32 cellular contexts compared by ENCODE assay signal in the genomic region with DNA sequence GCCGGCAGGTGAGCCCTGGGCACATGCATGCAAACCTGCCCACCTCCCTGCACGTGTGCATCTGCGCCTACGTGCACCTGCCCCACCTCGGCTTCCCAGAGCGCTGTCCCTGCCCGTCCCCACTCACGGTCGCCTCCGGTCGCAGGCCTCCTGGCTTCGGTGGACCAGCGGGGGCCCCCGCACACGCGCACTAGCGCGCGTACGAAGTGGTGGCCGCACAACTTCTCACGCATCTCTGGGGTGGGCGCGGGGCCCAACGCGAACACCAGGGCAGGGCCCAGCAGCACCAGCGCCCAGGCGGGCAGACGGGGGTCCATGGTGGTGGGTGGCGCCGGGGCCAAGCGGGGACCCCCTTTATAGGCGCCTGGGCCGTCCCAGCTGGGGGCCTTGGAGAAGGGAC. TPM values are rescaled to one million over a fixed set of nuclear protein-coding genes. Genes with fewer than 3 reads are reported as not detected.
"Had no signal": no experiment of that assay in that cellular context is flagged by ENCODE, and none has a peak within 500 bp of the region (broad histone marks: within the 10 kb centered on the region; RNA-seq: fewer than 3 reads in every experiment).

A gene with protein sequence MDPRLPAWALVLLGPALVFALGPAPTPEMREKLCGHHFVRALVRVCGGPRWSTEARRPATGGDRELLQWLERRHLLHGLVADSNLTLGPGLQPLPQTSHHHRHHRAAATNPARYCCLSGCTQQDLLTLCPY (minus strand): TSS at position 330 of the 400 bp plus-strand sequence. CDS start 13 bp downstream, at position 317.

- H3K9me3 ChIP-seq: ascending aorta, body of pancreas, SJSA1 had no signal

- H3K27ac ChIP-seq: ascending aorta, body of pancreas, SJSA1 had no signal

- H3K4me1 ChIP-seq: ascending aorta, body of pancreas, SJSA1 had no signal

- FAIRE-seq: bronchial epithelial cell, RCC 7860 had no signal

- DNase-seq: activated CD4-positive, alpha-beta T cell treated with anti-CD3 and anti-CD28 coated beads for 48 hours; activated CD4-positive, alpha-beta T cell treated with anti-CD3 and anti-CD28 coated beads, Interleukin-2, amount 50 U/mL, for 4 hours; activated CD4-positive, CD25-positive, alpha-beta regulatory T cell treated with anti-CD3 and anti-CD28 coated beads, Interleukin-2, amount 50 U/mL, for 72 hours; activated CD8-positive, alpha-beta memory T cell treated with anti-CD3 and anti-CD28 coated beads, Interleukin-2, amount 50 U/mL, for 48 hours; activated CD8-positive, alpha-beta T cell treated with anti-CD3 and anti-CD28 coated beads, Interleukin-2, amount 10 ng/mL, durations not matched to agents 7 days and 5 days; activated effector memory CD4-positive, alpha-beta T cell treated with anti-CD3 and anti-CD28 coated beads, Interleukin-2, amount 50 U/mL, for 16 hours; activated naive CD4-positive, alpha-beta T cell treated with Interleukin-2 at 50 U/mL for 16 hours; activated naive CD8-positive, alpha-beta T cell treated with anti-CD3 and anti-CD28 coated beads, Interleukin-2, amount 50 U/mL, for 24 hours; activated T-cell treated with anti-CD3 and anti-CD28 coated beads, Interleukin-2, amount 50 U/mL, for 24 hours; amniotic stem cell; body of pancreas; central memory CD4-positive, alpha-beta T cell; KG1; NCI-H1092; NCI-H1417 treated with DMSO at 0.1 percent for 48 hours; NCI-H1694; NCI-H2029 treated with DMSO at 0.1 percent for 48 hours; NCI-H446; NCI-H524; PC-3; SHP77; SW 1271; T-helper 17 cell; T-helper 9 cell had no signal

- H3K36me3 ChIP-seq: ascending aorta, SJSA1 had no signal

- ATAC-seq: activated CD8-positive, alpha-beta T cell treated with anti-CD3 and anti-CD28 coated beads, Interleukin-2, amount 10 ng/mL, durations not matched to agents 7 days and 5 days; activated naive CD8-positive, alpha-beta T cell treated with anti-CD3 and anti-CD28 coated beads, Interleukin-2, amount 50 U/mL, for 24 hours; body of pancreas; PC-3; SK-N-SH treated with all-trans-retinoic acid at 6 μM for 48 hours; T-helper 17 cell; WTC11 had no signal

- H3K4me3 ChIP-seq: ascending aorta, body of pancreas, SJSA1 had no signal

- H3K27me3 ChIP-seq: ascending aorta, body of pancreas, SJSA1 had no signal

RNA-seq across cellular contexts. Expression of the gene that starts here (rescaled TPM):
- total RNA-seq: ascending aorta, body of pancreas, bronchial epithelial cell, LHCN-M2, M059J, PC-3, SJSA1 had no signal
